In the genomic region with DNA sequence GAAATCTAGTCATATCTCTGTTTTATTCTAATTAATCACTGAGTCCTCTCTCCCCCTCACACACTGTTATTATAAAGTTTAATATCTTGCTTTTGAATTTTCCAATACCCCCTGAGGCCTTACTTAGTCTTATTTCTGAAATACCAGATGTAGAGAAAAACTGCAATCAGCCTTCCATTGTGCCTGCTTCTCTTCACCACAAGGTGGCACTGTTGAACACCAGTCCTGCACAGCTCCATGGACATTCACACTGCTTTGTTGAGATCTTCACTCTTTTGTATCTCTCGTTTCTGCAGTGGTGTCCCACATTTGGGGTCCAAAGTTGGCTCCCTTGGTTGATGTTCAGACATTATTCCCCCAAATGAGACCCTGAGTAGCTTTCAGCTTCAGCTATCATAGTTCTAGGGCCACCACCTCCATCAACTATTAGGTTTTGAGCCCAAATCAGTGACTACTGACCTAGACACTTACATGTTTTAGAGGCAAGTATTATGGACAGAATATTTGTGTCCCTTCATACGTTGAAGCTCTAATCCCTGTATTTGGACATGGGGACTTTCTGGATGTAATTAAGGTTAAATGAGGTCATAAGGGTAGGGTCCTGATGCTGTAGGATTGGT, we compare ENCODE assay signal across 11 cellular contexts. TPM values are rescaled to one million over a fixed set of nuclear protein-coding genes. Genes with fewer than 3 reads are reported as not detected.
DNase-seq lines count a peak whose midpoint lies in the region; ATAC-seq and TF ChIP-seq lines count a peak whose summit lies in the region.
"Had no signal": no experiment of that assay in that cellular context is flagged by ENCODE, and none has a peak within 500 bp of the region (broad histone marks: within the 10 kb centered on the region; RNA-seq: fewer than 3 reads in every experiment).

No MANE protein-coding gene starts in this region.

- H3K9me3 Mint-ChIP-seq in activated T-cell treated with anti-CD3 and anti-CD28 coated beads, Interleukin-2, amount 50 U/mL, for 24 hours = peaks cover 55% of the 10 kb centered on the region
- H3K9me3 Mint-ChIP-seq in progenitor cell of endocrine pancreas (ENCODE audit: low read depth) = peaks cover 32% of the 10 kb centered on the region

- H3K79me2 ChIP-seq in KMS-11 (ENCODE audit: insufficient read depth, low read depth) = no peaks in the 10 kb centered on the region

- peak; percentile 6 for DNase-seq in activated T-cell treated with anti-CD3 and anti-CD28 coated beads for 48 hours (ENCODE audit: low read depth)
- no peak for DNase-seq in activated T-cell treated with anti-CD3 and anti-CD28 coated beads, Interleukin-2, amount 50 U/mL, for 24 hours
- DNase-seq in brain microvascular endothelial cell = no peak
- DNase-seq in progenitor cell of endocrine pancreas (ENCODE audit: low spot score, unreplicated experiment) = no peak
- DNase-seq in GM19238 (ENCODE audit: insufficient read length, low spot score) = no peak
- DNase-seq in NCI-H1436 treated with DMSO at 0.1 percent for 48 hours (lab: John Stamatoyannopoulos, UW) = no peak
- DNase-seq: effector CD8-positive, alpha-beta T cell had no signal

- TF ChIP-seq CTCF in KMS-11 (conservative IDR thresholded peaks at IDR 0.05; ENCODE audit: low read depth, low read length) = peak; percentile 84
- peak; percentile 70 for TF ChIP-seq CTCF in brain microvascular endothelial cell (IDR thresholded peaks at IDR 0.05; ENCODE audit: low read depth, low read length, missing control alignments)
- TF ChIP-seq CTCF in progenitor cell of endocrine pancreas (IDR thresholded peaks at IDR 0.05; ENCODE audit: unreplicated experiment) = peak; percentile 61

- no peak overlapping the region for H3K4me3 Mint-ChIP-seq in activated T-cell treated with anti-CD3 and anti-CD28 coated beads, Interleukin-2, amount 50 U/mL, for 24 hours
- no peak overlapping the region for H3K4me3 Mint-ChIP-seq in progenitor cell of endocrine pancreas (ENCODE audit: low read depth)
- H3K4me3 Mint-ChIP-seq: T-helper 1 cell treated with Interleukin-12 subunit alpha and Interleukin-12 subunit beta and Interleukin-4 antibody, amounts not matched to agents 30 μg/mL and 1 μg/mL, for 36 hours had no signal

- H3K27ac ChIP-seq in KMS-11 (no peak overlapping the region), brain microvascular endothelial cell (no peak overlapping the region)
- H3K27ac ChIP-seq: tibial nerve had no signal

- H3K4me1 ChIP-seq in KMS-11 (ENCODE audit: low read depth, poor library complexity, severe bottlenecking) = no peaks in the 10 kb centered on the region

- H3K36me3 Mint-ChIP-seq in activated T-cell treated with anti-CD3 and anti-CD28 coated beads, Interleukin-2, amount 50 U/mL, for 24 hours (ENCODE audit: low read depth) = peaks cover 41% of the 10 kb centered on the region
- H3K36me3 Mint-ChIP-seq in progenitor cell of endocrine pancreas (ENCODE audit: insufficient read depth) = peaks cover 29% of the 10 kb centered on the region

- H2AFZ ChIP-seq in KMS-11 (ENCODE audit: low read depth) = no peak overlapping the region

- H3K27me3 ChIP-seq in KMS-11 (ENCODE audit: insufficient read depth, low read depth) (no peaks in the 10 kb centered on the region), brain microvascular endothelial cell (replicated peaks) (no peaks in the 10 kb centered on the region)
- H3K27me3 ChIP-seq: tibial nerve had no signal

- H3K27me3 Mint-ChIP-seq in activated T-cell treated with anti-CD3 and anti-CD28 coated beads, Interleukin-2, amount 50 U/mL, for 24 hours = no peaks in the 10 kb centered on the region
- no peaks in the 10 kb centered on the region for H3K27me3 Mint-ChIP-seq in progenitor cell of endocrine pancreas

- ATAC-seq in HG02798 (IDR thresholded peaks at IDR 0.05; ENCODE audit: poor library complexity, unreplicated experiment) = no peak

- H3K9ac ChIP-seq in KMS-11 = no peak overlapping the region

- H3K4me1 Mint-ChIP-seq in activated T-cell treated with anti-CD3 and anti-CD28 coated beads, Interleukin-2, amount 50 U/mL, for 24 hours (ENCODE audit: low read depth) = no peaks in the 10 kb centered on the region
- no peaks in the 10 kb centered on the region for H3K4me1 Mint-ChIP-seq in progenitor cell of endocrine pancreas (ENCODE audit: low read depth)

- H3K27ac Mint-ChIP-seq in activated T-cell treated with anti-CD3 and anti-CD28 coated beads, Interleukin-2, amount 50 U/mL, for 24 hours = no peak overlapping the region
- H3K27ac Mint-ChIP-seq in progenitor cell of endocrine pancreas = no peak overlapping the region
- H3K27ac Mint-ChIP-seq: T-helper 1 cell treated with Interleukin-12 subunit alpha and Interleukin-12 subunit beta and Interleukin-4 antibody, amounts not matched to agents 30 μg/mL and 1 μg/mL, for 36 hours had no signal

- in situ Hi-C loops in brain microvascular endothelial cell (cut with HindIII; ENCODE audit: low pct_ligation_motif_present, low sequenced_read_pairs) = no loop called here

- H3K36me3 ChIP-seq in KMS-11 (ENCODE audit: insufficient read depth) (no peaks in the 10 kb centered on the region), brain microvascular endothelial cell (replicated peaks) (no peaks in the 10 kb centered on the region)

- no peaks in the 10 kb centered on the region for H4K20me1 ChIP-seq in KMS-11 (ENCODE audit: insufficient read depth)

- no peak overlapping the region for H3K4me3 ChIP-seq in KMS-11 (IDR thresholded peaks at IDR 0.05; ENCODE audit: insufficient read depth, low read depth, low read length)
- H3K4me3 ChIP-seq in brain microvascular endothelial cell (ENCODE audit: low read depth, low read length) = no peak overlapping the region
- H3K4me3 ChIP-seq: tibial nerve had no signal

- H3K4me2 ChIP-seq in KMS-11 = no peak overlapping the region

RNA-seq across cellular contexts. Expression of gene BOD1, which starts 24.3 kb away (rescaled TPM):
- total RNA-seq in progenitor cell of endocrine pancreas = 100.0 and 101 TPM in 2 replicates
